1 cellular context compared by ENCODE assay signal in genomic region chr9:38685535-38685934, GRCh38.
A peak's percentile ranks its signal among the peaks of the same experiment; 100 is the strongest.
TF ChIP-seq lines count a peak whose summit lies in the region.

No MANE protein-coding gene starts in this region.

TF ChIP-seq in H1, 55 proteins besides CTCF, POLR2A, EP300 and RAD21:
- TF ChIP-seq POU5F1 (IDR thresholded peaks at IDR 0.05; ENCODE audit: low read depth, low read length) (0 out of 2 replicates have a peak, but pooled peaks have one; percentile 40), KDM1A (IDR thresholded peaks at IDR 0.05; ENCODE audit: borderline replicate concordance, low read length) (no peak)
